In the genomic region with DNA sequence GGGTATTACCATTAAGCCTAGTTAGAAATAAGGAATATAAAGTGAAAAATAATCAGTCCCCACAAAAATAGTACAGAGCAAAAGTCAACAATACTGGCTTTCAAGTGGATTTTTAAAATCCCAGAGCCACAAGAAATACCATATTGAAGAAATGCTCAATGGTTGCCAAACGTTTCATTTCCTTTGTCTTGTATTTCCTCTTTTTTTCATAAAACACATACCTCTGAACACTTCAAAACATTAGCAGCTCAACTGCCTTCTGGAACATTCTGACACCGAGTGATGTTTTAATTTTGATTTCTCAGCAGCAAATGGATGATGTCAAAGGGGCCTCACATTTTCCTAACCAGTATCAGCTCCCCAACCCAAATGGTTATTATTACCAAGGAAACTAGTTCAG, we compare ENCODE assay signal across 14 cellular contexts. TPM values are rescaled to one million over a fixed set of nuclear protein-coding genes. Genes with fewer than 3 reads are reported as not detected.
DNase-seq lines count a peak whose midpoint lies in the region; ATAC-seq and TF ChIP-seq lines count a peak whose summit lies in the region.
"Had no signal": no experiment of that assay in that cellular context is flagged by ENCODE, and none has a peak within 500 bp of the region (broad histone marks: within the 10 kb centered on the region; RNA-seq: fewer than 3 reads in every experiment).

No MANE protein-coding gene starts in this region.

- no peak for ATAC-seq in T-helper 17 cell
- ATAC-seq in GM18868 (IDR thresholded peaks at IDR 0.05; ENCODE audit: unreplicated experiment) = no peak
- no peak for ATAC-seq in GM21737 (IDR thresholded peaks at IDR 0.05; ENCODE audit: unreplicated experiment)

- 62 to 75% (median 67%) methylated on average over 2 of the region's 2 CpGs for WGBS in stomach, 5 donors

- no peaks in the 10 kb centered on the region for H3K27me3 ChIP-seq in stomach

- peak overlapping the region in 4 of 5 donors; percentile 75 to 91 (median 84) for H3K27ac ChIP-seq in stomach

- TF ChIP-seq CTCF in stomach (IDR thresholded peaks at IDR 0.05) = no peak

- peaks cover 51% of the 10 kb centered on the region for H3K4me1 Mint-ChIP-seq in T-helper 17 cell

- no peaks in the 10 kb centered on the region for H3K36me3 ChIP-seq in stomach

- H3K4me3 ChIP-seq in stomach = no peak overlapping the region

- no peaks in the 10 kb centered on the region for H3K9me3 ChIP-seq in T-helper 17 cell (ENCODE audit: control insufficient read depth, low read length, poor library complexity, severe bottlenecking)
- no peaks in the 10 kb centered on the region for H3K9me3 ChIP-seq in stomach

- no peaks in the 10 kb centered on the region for H3K27me3 Mint-ChIP-seq in T-helper 17 cell
- H3K27me3 Mint-ChIP-seq: activated CD4-positive, alpha-beta T cell treated with anti-CD3 and anti-CD28 coated beads, Interleukin-2, amount 10 ng/mL, durations not matched to agents 24 days and 14 days had no signal

- peaks cover 36 to 100% (median 67%) of the 10 kb centered on the region in 4 donors for H3K4me1 ChIP-seq in stomach

- H3K4me3 Mint-ChIP-seq in T-helper 17 cell = no peak overlapping the region
- H3K4me3 Mint-ChIP-seq: activated CD4-positive, alpha-beta T cell treated with anti-CD3 and anti-CD28 coated beads, Interleukin-2, amount 10 ng/mL, durations not matched to agents 24 days and 14 days had no signal

- H3K27ac Mint-ChIP-seq in T-helper 17 cell = peak overlapping the region; percentile 11
- H3K27ac Mint-ChIP-seq: activated CD4-positive, alpha-beta T cell treated with anti-CD3 and anti-CD28 coated beads, Interleukin-2, amount 10 ng/mL, durations not matched to agents 24 days and 14 days had no signal

- intact Hi-C loops in stomach (cut with DNase I; ENCODE audit: low total_unique reads) = no loop called here

- peaks cover 2% of the 10 kb centered on the region for H3K36me3 Mint-ChIP-seq in T-helper 17 cell (ENCODE audit: low read depth)

- no peak for TF ChIP-seq EP300 in stomach (IDR thresholded peaks at IDR 0.05)

- peak; percentile 51 to 53 for DNase-seq in Kasumi-1 (lab: John Stamatoyannopoulos, UW)
- DNase-seq in T-helper 17 cell = no peak
- peak; percentile 29 for DNase-seq in iris pigment epithelial cell (ENCODE audit: low read depth)
- DNase-seq in stomach = no peak
- no peak for DNase-seq in NCI-H2227 (lab: John Stamatoyannopoulos, UW; ENCODE audit: unreplicated experiment)
- DNase-seq in activated CD4-positive, alpha-beta T cell treated with anti-CD3 and anti-CD28 coated beads, Interleukin-2, amount 50 U/mL, for 4 hours = no peak
- DNase-seq: activated CD4-positive, alpha-beta T cell treated with anti-CD3 and anti-CD28 coated beads, Interleukin-2, amount 10 ng/mL, durations not matched to agents 24 days and 14 days; activated naive CD4-positive, alpha-beta T cell; kidney; NCI-H1417 treated with DMSO at 0.1 percent for 48 hours; posterior cingulate gyrus; stimulated activated CD4-positive, alpha-beta T cell treated with anti-CD3 and anti-CD28 coated beads, Interleukin-2, amount 100 ng/mL, for 48 hours had no signal

- TF ChIP-seq POLR2A in stomach (IDR thresholded peaks at IDR 0.05) = no peak

RNA-seq across cellular contexts. Expression of gene NOD1, which starts 10.5 kb away (rescaled TPM):
- total RNA-seq in T-helper 17 cell (10 to 100 TPM; 15.7 to 18.9 TPM), stomach (10 to 100 TPM in 2 of 5 donors, 1 to 10 TPM in 3; 2.3 to 18.3 (median 7.0) TPM)
- polyA plus RNA-seq in stomach = 1 to 10 TPM; 4.2 to 6.0 (median 4.7) TPM

RNA-seq across cellular contexts. Expression of gene GGCT, which starts 36.6 kb away (rescaled TPM):
- 1 to 10 TPM; 8.4 to 9.6 TPM for total RNA-seq in T-helper 17 cell
- total RNA-seq in stomach = 10 to 100 TPM in 2 of 5 donors, 1 to 10 TPM in 2, not detected in 1; 2.9 to 25.7 (median 11.8) TPM
- polyA plus RNA-seq in stomach = 10 to 100 TPM; 49.2 to 56.5 (median 53.6) TPM

Comparison
In these comparisons a context has a peak if more than half of its experiments do, and no peak if none do; other contexts are left out.
1. DNase-seq: peak in Kasumi-1 (2 of 2) and iris pigment epithelial cell (single experiment); none in T-helper 17 cell (0 of 3), stomach (single experiment), NCI-H2227 (single experiment) and activated CD4-positive, alpha-beta T cell treated with anti-CD3 and anti-CD28 coated beads, Interleukin-2, amount 50 U/mL, for 4 hours (0 of 2).